ENCODE assay signal across 17 cellular contexts in genomic region chr19:8261881-8262280, GRCh38.
"Had no signal": no experiment of that assay in that cellular context is flagged by ENCODE, and none has a peak within 500 bp of the region (broad histone marks: within the 10 kb centered on the region; RNA-seq: fewer than 3 reads in every experiment).

No MANE protein-coding gene starts in this region.

- DNase-seq: activated CD4-positive, alpha-beta memory T cell treated with anti-CD3 and anti-CD28 coated beads, Interleukin-2, amount 10 ng/mL, durations not matched to agents 7 days and 5 days; activated CD4-positive, alpha-beta T cell treated with anti-CD3 and anti-CD28 coated beads for 36 hours; activated naive CD4-positive, alpha-beta T cell treated with anti-CD3 and anti-CD28 coated beads, Interleukin-2, amount 50 U/mL, for 16 hours; activated T-cell treated with anti-CD3 and anti-CD28 coated beads, Interleukin-2, amount 50 U/mL, for 24 hours; cerebellar nuclear complex; cortex of kidney; erythroblast; hypothalamus; left ventricle myocardium superior; stimulated activated naive B cell treated with anti-CD40 and anti-IgM and Interleukin-4, amounts not matched to agents 10 μg/mL and 1 μg/mL and 100 μg/mL, for 72 hours; substantia nigra; T-cell; transverse colon had no signal

- H3K27ac ChIP-seq: adrenal gland, breast epithelium, right lobe of liver, transverse colon had no signal

- H3K9me3 ChIP-seq: adrenal gland, breast epithelium, right lobe of liver, transverse colon had no signal

- H3K36me3 ChIP-seq: breast epithelium, transverse colon had no signal

- ATAC-seq: activated CD4-positive, alpha-beta T cell treated with anti-CD3 and anti-CD28 coated beads for 36 hours; SK-N-SH treated with all-trans-retinoic acid at 6 μM for 48 hours; stimulated activated naive B cell treated with anti-CD40 and anti-IgM and Interleukin-4, amounts not matched to agents 10 μg/mL and 1 μg/mL and 100 μg/mL, for 72 hours; T-cell had no signal

- H3K4me1 ChIP-seq: adrenal gland, breast epithelium, right lobe of liver, transverse colon had no signal

- H3K4me3 ChIP-seq: adrenal gland, breast epithelium, right lobe of liver, transverse colon had no signal

- H3K27me3 ChIP-seq: adrenal gland, breast epithelium, right lobe of liver, transverse colon had no signal
